ENCODE assay signal across 2 cellular contexts in genomic region chr2:84942964-84943421, GRCh38.
TF ChIP-seq lines count a peak whose summit lies in the region.

No MANE protein-coding gene starts in this region.

TF ChIP-seq in H1, 55 proteins besides CTCF, POLR2A, EP300 and RAD21:
- TF ChIP-seq EZH2 (IDR thresholded peaks at IDR 0.05; ENCODE audit: low read depth, low read length, severe bottlenecking) (no peak), SRF (IDR thresholded peaks at IDR 0.05; ENCODE audit: low read depth, low read length) (no peak), HDAC6 (IDR thresholded peaks at IDR 0.05; ENCODE audit: low read depth, low read length) (no peak), CHD7 (IDR thresholded peaks at IDR 0.05; ENCODE audit: insufficient replicate concordance, low read length) (no peak), ZNF274 (IDR thresholded peaks at IDR 0.05; ENCODE audit: borderline replicate concordance, extremely low read depth, low read length) (no peak), SUZ12 (IDR thresholded peaks at IDR 0.05; ENCODE audit: low read length) (no peak), BACH1 (IDR thresholded peaks at IDR 0.05; ENCODE audit: low read length) (no peak), RXRA (IDR thresholded peaks at IDR 0.05; ENCODE audit: insufficient read depth, low read depth, low read length) (no peak), HDAC2 (IDR thresholded peaks at IDR 0.05; ENCODE audit: borderline replicate concordance in 1 of 2, low read depth in 2 of 2, low read length in 2 of 2) (no peak), FOSL1 (IDR thresholded peaks at IDR 0.05; ENCODE audit: insufficient read depth, low read depth, low read length) (no peak), CEBPB (IDR thresholded peaks at IDR 0.05; ENCODE audit: low read depth, low read length) (no peak), NANOG (IDR thresholded peaks at IDR 0.05; ENCODE audit: insufficient read depth, low read depth, low read length, poor library complexity, severe bottlenecking) (no peak), CREB1 (IDR thresholded peaks at IDR 0.05) (no peak), CHD1 (IDR thresholded peaks at IDR 0.05; ENCODE audit: low read depth, low read length) (no peak), TAF7 (optimal IDR thresholded peaks at IDR 0.05; ENCODE audit: borderline replicate concordance, low read depth, low read length) (no peak), CTBP2 (IDR thresholded peaks at IDR 0.05; ENCODE audit: borderline replicate concordance, insufficient read depth, insufficient read length, low read length) (no peak), SIN3A (conservative IDR thresholded peaks at IDR 0.05 in 1 of 2, IDR thresholded peaks at IDR 0.05 in 1 of 2; ENCODE audit: low read depth in 1 of 2, low read length in 2 of 2) (no peak)

TF ChIP-seq in HepG2, 621 proteins besides CTCF, POLR2A, EP300 and RAD21:
- TF ChIP-seq LBX2 (CRISPR knock-in tag; IDR thresholded peaks at IDR 0.05; ENCODE audit: borderline replicate concordance): no peak
- TF ChIP-seq ZNF546 (CRISPR knock-in tag; conservative IDR thresholded peaks at IDR 0.05): no peak
